1 cellular context compared by ENCODE assay signal in the genomic region with DNA sequence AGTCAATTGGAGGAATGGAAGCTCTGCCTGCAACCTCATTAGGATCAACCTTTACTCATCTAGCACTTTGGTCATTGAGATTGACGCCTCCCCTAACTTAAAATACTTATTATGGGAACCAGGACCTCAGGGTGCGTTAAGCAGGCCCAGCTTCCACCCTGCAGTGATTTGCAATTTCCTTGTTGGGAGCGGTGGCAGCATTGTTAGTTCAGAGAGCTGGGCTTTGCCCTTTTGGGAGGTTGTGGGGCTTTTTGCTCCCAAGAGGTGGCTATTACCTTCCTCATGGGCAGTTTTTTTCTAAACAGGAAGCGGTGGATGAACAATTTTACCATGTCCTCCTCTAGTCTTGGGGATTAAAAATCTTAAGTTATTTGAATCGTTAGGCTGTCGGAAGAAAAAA.
TF ChIP-seq lines count a peak whose summit lies in the region.

No MANE protein-coding gene starts in this region.

TF ChIP-seq in GM23338, 12 proteins besides CTCF, POLR2A, EP300 and RAD21 (continued from another document):
- TF ChIP-seq, protein P1, sequence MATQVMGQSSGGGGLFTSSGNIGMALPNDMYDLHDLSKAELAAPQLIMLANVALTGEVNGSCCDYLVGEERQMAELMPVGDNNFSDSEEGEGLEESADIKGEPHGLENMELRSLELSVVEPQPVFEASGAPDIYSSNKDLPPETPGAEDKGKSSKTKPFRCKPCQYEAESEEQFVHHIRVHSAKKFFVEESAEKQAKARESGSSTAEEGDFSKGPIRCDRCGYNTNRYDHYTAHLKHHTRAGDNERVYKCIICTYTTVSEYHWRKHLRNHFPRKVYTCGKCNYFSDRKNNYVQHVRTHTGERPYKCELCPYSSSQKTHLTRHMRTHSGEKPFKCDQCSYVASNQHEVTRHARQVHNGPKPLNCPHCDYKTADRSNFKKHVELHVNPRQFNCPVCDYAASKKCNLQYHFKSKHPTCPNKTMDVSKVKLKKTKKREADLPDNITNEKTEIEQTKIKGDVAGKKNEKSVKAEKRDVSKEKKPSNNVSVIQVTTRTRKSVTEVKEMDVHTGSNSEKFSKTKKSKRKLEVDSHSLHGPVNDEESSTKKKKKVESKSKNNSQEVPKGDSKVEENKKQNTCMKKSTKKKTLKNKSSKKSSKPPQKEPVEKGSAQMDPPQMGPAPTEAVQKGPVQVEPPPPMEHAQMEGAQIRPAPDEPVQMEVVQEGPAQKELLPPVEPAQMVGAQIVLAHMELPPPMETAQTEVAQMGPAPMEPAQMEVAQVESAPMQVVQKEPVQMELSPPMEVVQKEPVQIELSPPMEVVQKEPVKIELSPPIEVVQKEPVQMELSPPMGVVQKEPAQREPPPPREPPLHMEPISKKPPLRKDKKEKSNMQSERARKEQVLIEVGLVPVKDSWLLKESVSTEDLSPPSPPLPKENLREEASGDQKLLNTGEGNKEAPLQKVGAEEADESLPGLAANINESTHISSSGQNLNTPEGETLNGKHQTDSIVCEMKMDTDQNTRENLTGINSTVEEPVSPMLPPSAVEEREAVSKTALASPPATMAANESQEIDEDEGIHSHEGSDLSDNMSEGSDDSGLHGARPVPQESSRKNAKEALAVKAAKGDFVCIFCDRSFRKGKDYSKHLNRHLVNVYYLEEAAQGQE (IDR thresholded peaks at IDR 0.05; ENCODE audit: unreplicated experiment) = no peak
- TF ChIP-seq NANOG (IDR thresholded peaks at IDR 0.05; ENCODE audit: borderline replicate concordance) (no peak), ZNF331 (CRISPR knock-in tag; IDR thresholded peaks at IDR 0.05; ENCODE audit: low read depth) (no peak), ZNF114 (CRISPR knock-in tag; IDR thresholded peaks at IDR 0.05) (no peak), STAT1 (IDR thresholded peaks at IDR 0.05; ENCODE audit: unreplicated experiment) (no peak), POLR2AphosphoS5 (IDR thresholded peaks at IDR 0.05; ENCODE audit: low read depth) (no peak), EZH2 (IDR thresholded peaks at IDR 0.05; ENCODE audit: low read depth, unreplicated experiment) (no peak), EZH2phosphoT487 (IDR thresholded peaks at IDR 0.05; ENCODE audit: unreplicated experiment) (no peak)
- TF ChIP-seq, protein P2, sequence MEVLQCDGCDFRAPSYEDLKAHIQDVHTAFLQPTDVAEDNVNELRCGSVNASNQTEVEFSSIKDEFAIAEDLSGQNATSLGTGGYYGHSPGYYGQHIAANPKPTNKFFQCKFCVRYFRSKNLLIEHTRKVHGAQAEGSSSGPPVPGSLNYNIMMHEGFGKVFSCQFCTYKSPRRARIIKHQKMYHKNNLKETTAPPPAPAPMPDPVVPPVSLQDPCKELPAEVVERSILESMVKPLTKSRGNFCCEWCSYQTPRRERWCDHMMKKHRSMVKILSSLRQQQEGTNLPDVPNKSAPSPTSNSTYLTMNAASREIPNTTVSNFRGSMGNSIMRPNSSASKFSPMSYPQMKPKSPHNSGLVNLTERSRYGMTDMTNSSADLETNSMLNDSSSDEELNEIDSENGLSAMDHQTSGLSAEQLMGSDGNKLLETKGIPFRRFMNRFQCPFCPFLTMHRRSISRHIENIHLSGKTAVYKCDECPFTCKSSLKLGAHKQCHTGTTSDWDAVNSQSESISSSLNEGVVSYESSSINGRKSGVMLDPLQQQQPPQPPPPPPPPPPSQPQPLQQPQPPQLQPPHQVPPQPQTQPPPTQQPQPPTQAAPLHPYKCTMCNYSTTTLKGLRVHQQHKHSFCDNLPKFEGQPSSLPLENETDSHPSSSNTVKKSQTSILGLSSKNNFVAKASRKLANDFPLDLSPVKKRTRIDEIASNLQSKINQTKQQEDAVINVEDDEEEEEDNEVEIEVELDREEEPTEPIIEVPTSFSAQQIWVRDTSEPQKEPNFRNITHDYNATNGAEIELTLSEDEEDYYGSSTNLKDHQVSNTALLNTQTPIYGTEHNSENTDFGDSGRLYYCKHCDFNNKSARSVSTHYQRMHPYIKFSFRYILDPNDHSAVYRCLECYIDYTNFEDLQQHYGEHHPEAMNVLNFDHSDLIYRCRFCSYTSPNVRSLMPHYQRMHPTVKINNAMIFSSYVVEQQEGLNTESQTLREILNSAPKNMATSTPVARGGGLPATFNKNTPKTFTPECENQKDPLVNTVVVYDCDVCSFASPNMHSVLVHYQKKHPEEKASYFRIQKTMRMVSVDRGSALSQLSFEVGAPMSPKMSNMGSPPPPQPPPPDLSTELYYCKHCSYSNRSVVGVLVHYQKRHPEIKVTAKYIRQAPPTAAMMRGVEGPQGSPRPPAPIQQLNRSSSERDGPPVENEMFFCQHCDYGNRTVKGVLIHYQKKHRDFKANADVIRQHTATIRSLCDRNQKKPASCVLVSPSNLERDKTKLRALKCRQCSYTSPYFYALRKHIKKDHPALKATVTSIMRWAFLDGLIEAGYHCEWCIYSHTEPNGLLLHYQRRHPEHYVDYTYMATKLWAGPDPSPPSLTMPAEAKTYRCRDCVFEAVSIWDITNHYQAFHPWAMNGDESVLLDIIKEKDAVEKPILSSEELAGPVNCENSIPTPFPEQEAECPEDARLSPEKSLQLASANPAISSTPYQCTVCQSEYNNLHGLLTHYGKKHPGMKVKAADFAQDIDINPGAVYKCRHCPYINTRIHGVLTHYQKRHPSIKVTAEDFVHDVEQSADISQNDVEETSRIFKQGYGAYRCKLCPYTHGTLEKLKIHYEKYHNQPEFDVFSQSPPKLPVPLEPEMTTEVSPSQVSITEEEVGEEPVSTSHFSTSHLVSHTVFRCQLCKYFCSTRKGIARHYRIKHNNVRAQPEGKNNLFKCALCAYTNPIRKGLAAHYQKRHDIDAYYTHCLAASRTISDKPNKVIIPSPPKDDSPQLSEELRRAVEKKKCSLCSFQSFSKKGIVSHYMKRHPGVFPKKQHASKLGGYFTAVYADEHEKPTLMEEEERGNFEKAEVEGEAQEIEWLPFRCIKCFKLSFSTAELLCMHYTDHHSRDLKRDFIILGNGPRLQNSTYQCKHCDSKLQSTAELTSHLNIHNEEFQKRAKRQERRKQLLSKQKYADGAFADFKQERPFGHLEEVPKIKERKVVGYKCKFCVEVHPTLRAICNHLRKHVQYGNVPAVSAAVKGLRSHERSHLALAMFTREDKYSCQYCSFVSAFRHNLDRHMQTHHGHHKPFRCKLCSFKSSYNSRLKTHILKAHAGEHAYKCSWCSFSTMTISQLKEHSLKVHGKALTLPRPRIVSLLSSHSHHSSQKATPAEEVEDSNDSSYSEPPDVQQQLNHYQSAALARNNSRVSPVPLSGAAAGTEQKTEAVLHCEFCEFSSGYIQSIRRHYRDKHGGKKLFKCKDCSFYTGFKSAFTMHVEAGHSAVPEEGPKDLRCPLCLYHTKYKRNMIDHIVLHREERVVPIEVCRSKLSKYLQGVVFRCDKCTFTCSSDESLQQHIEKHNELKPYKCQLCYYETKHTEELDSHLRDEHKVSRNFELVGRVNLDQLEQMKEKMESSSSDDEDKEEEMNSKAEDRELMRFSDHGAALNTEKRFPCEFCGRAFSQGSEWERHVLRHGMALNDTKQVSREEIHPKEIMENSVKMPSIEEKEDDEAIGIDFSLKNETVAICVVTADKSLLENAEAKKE (CRISPR knock-in tag; IDR thresholded peaks at IDR 0.05) = no peak
- TF ChIP-seq, protein P3, sequence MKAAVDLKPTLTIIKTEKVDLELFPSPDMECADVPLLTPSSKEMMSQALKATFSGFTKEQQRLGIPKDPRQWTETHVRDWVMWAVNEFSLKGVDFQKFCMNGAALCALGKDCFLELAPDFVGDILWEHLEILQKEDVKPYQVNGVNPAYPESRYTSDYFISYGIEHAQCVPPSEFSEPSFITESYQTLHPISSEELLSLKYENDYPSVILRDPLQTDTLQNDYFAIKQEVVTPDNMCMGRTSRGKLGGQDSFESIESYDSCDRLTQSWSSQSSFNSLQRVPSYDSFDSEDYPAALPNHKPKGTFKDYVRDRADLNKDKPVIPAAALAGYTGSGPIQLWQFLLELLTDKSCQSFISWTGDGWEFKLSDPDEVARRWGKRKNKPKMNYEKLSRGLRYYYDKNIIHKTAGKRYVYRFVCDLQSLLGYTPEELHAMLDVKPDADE (IDR thresholded peaks at IDR 0.05) = no peak
